ENCODE assay signal across 9 cellular contexts in genomic region chr5:177491429-177491945, GRCh38. TPM values are rescaled to one million over a fixed set of nuclear protein-coding genes. Genes with fewer than 3 reads are reported as not detected.
A peak's percentile ranks its signal among the peaks of the same experiment; 100 is the strongest.
DNase-seq lines count a peak whose midpoint lies in the region; ATAC-seq, FAIRE-seq and TF ChIP-seq lines count a peak whose summit lies in the region.
"Had no signal": no experiment of that assay in that cellular context is flagged by ENCODE, and none has a peak within 500 bp of the region (broad histone marks: within the 10 kb centered on the region; RNA-seq: fewer than 3 reads in every experiment).

No MANE protein-coding gene starts in this region.

- H3K18ac ChIP-seq in mesendoderm (ENCODE audit: low read length) = no peak overlapping the region

- TF ChIP-seq CTCF in LNCaP clone FGC (IDR thresholded peaks at IDR 0.05; ENCODE audit: control insufficient read depth, extremely low read depth, insufficient read depth) (peak; percentile 42; the same call in 1 of the 2 replicates), GM12878 (IDR thresholded peaks at IDR 0.05 in 2 of 3, conservative IDR thresholded peaks at IDR 0.05 in 1 of 3; ENCODE audit: control insufficient read depth in 2 of 3, extremely low read depth in 1 of 3, insufficient read depth in 1 of 3, low read depth in 3 of 3, low read length in 3 of 3) (peak; percentile 18 to 44 (median 40); a peak in 5 of 6 replicates)

- peaks cover 7% of the 10 kb centered on the region for H3K79me1 ChIP-seq in mesendoderm (ENCODE audit: low read length)

- ATAC-seq in GM12878 (no peak), GM18870 (IDR thresholded peaks at IDR 0.05; ENCODE audit: unreplicated experiment) (no peak), HG03095 (IDR thresholded peaks at IDR 0.05; ENCODE audit: unreplicated experiment) (no peak), HG03097 (IDR thresholded peaks at IDR 0.05; ENCODE audit: low FRiP score, unreplicated experiment) (no peak), GM19467 (IDR thresholded peaks at IDR 0.05; ENCODE audit: unreplicated experiment) (no peak)

- intact Hi-C loops in GM12878 (cut with micrococcal nuclease; ENCODE audit: unreplicated experiment) = no loop called here

- no peak overlapping the region for H2AFZ ChIP-seq in GM12878 (ENCODE audit: control insufficient read depth, low read depth, low read length)

- H3K56ac ChIP-seq in mesendoderm (ENCODE audit: low read length) = peak overlapping the region; percentile 76

- no peaks in the 10 kb centered on the region for H4K20me1 ChIP-seq in GM12878 (ENCODE audit: control insufficient read depth, insufficient read depth)

- H2BK120ac ChIP-seq in mesendoderm (ENCODE audit: low read depth, low read length) = no peak overlapping the region

- no peak overlapping the region for H3K27ac ChIP-seq in GM12878 (ENCODE audit: control insufficient read depth, insufficient read depth)
- peak overlapping the region; percentile 2 for H3K27ac ChIP-seq in mesendoderm (ENCODE audit: low read depth, low read length)

- H3K4me1 ChIP-seq in GM12878 (ENCODE audit: control insufficient read depth, insufficient read depth, low read length) = peaks cover 24% of the 10 kb centered on the region
- H3K4me1 ChIP-seq in mesendoderm (ENCODE audit: control insufficient read depth, low read depth, low read length) = peaks cover 11% of the 10 kb centered on the region

- CTCF ChIA-PET in GM12878 (lab: Yijun Ruan, JAX) = no interaction called here

- H3K4me2 ChIP-seq in GM12878 (ENCODE audit: control insufficient read depth, insufficient read depth) (no peak overlapping the region), mesendoderm (ENCODE audit: low read length) (no peak overlapping the region)

- RAD21 ChIA-PET in GM12878 (lab: Charles Lee; ENCODE audit: unreplicated experiment) = no interaction called here

- no peaks in the 10 kb centered on the region for H3K9me3 ChIP-seq in GM12878 (replicated peaks; ENCODE audit: control insufficient read depth, insufficient read depth, low read length)

- H3K27me3 ChIP-seq in GM12878 (replicated peaks in 1 of 2; ENCODE audit: control insufficient read depth in 2 of 2, insufficient read depth in 2 of 2, low read length in 1 of 2) (no peaks in the 10 kb centered on the region), mesendoderm (ENCODE audit: insufficient read depth, low read length, poor library complexity) (no peaks in the 10 kb centered on the region)

- in situ Hi-C loops in GM12878 (cut with MboI) = no loop called here

- H3K9ac ChIP-seq in GM12878 (ENCODE audit: control insufficient read depth, insufficient read depth, low read length) = no peak overlapping the region
- H3K9ac ChIP-seq in mesendoderm (ENCODE audit: low read length) = peak overlapping the region; percentile 31

- H2BK15ac ChIP-seq in mesendoderm (replicated peaks; ENCODE audit: low read depth) = no peak overlapping the region

- WGBS in GM12878 (ENCODE audit: insufficient coverage, insufficient replicate concordance, low lambda C conversion rate, missing lambda C conversion rate) = 94% methylated on average over 26 of the region's 43 CpGs
- WGBS in mesendoderm (ENCODE audit: extremely low coverage, insufficient coverage, low lambda C conversion rate) = no CpG with 5 or more reads among the region's 43 CpGs

- SMC1A ChIA-PET in GM12878 (lab: Charles Lee; ENCODE audit: uncharacterized antibody, unreplicated experiment) = no interaction called here

- H4K8ac ChIP-seq in mesendoderm (ENCODE audit: low read depth, low read length) = no peak overlapping the region

- H3K4ac ChIP-seq in mesendoderm (ENCODE audit: low read depth, low read length) = no peak overlapping the region

- H3K4me3 ChIP-seq in LNCaP clone FGC (ENCODE audit: low read depth, low read length) (no peak overlapping the region), GM12878 (no peak overlapping the region), mesendoderm (ENCODE audit: low read length) (no peak overlapping the region)

- no TSS peak for BruUV-seq in GM12878 (replicated peaks; lab: Mats Ljungman, UMichigan)

- peak; percentile 71 for DNase-seq in GM03348 (ENCODE audit: low spot score)
- no peak for DNase-seq in LNCaP clone FGC (ENCODE audit: low read depth)
- no peak for DNase-seq in GM12878 (ENCODE audit: low read depth, low spot score)
- peak; percentile 91 for DNase-seq in mesendoderm
- DNase-seq: activated B cell treated with CpG ODN at 0.5 μM for 24 hours had no signal

- no peak for TF ChIP-seq RAD21 in GM12878 (IDR thresholded peaks at IDR 0.05; ENCODE audit: insufficient read depth, low read depth, low read length)

- H3K79me2 ChIP-seq in GM12878 (ENCODE audit: control insufficient read depth, insufficient read depth, low read length) = peaks cover 4% of the 10 kb centered on the region
- peaks cover 2% of the 10 kb centered on the region for H3K79me2 ChIP-seq in mesendoderm (ENCODE audit: control insufficient read depth, insufficient read depth, low read length)

- H3K36me3 ChIP-seq in GM12878 (ENCODE audit: control insufficient read depth in 2 of 2, insufficient read depth in 2 of 2, low read length in 1 of 2) (peaks cover 0 to 6% of the 10 kb centered on the region in 2 experiments; a peak in 2 of 4 replicates), mesendoderm (ENCODE audit: control insufficient read depth, insufficient read depth, low read length) (peaks cover 18% of the 10 kb centered on the region)

- no peak overlapping the region for H2AK5ac ChIP-seq in mesendoderm (ENCODE audit: low read length)

- no peak overlapping the region for H2BK5ac ChIP-seq in mesendoderm (ENCODE audit: low read length)

- POLR2A ChIA-PET in GM12878 (lab: Charles Lee) = interaction anchor here (0.5 to 1.4 kb wide), 2 partner anchors 15 to 17 kb away, joined by 3 to 4 read pairs; no protein-coding TSS in a partner anchor

- H3K23ac ChIP-seq in mesendoderm (ENCODE audit: low read length) = no peak overlapping the region

- no peak for TF ChIP-seq EP300 in GM12878 (IDR thresholded peaks at IDR 0.05; ENCODE audit: borderline replicate concordance in 1 of 2, control insufficient read depth in 1 of 2, low read depth in 2 of 2, low read length in 2 of 2)

- no peak overlapping the region for H4K5ac ChIP-seq in mesendoderm (ENCODE audit: low read length)

- no peak for TF ChIP-seq POLR2A in GM12878 (IDR thresholded peaks at IDR 0.05; ENCODE audit: low read depth, low read length)

- no peak for FAIRE-seq in GM12878 (lab: Jason Lieb, UNC)

RNA-seq across cellular contexts. Expression of gene PDLIM7, which starts 5.9 kb away (rescaled TPM):
- total RNA-seq in GM12878 (2013; cell fraction: nucleolus; rRNA removed) = 37.7 and 45.6 TPM in 2 replicates
- total RNA-seq in GM12878 (2014; rRNA removed) (15.5 and 18.2 TPM in 2 replicates), GM12878 (2014; rRNA removed; fragmentation: Illumina TruSeq; extraction: Trizol) (6.2 and 7.6 TPM in 2 replicates), GM12878 (2021) (30.3 and 36.6 TPM in 2 replicates)
- 8.6 TPM for polyA plus RNA-seq in GM12878 (2011; ENCODE audit: low read depth)
- polyA plus RNA-seq in GM12878 (2011; rRNA removed) (10.2 and 23.1 TPM in 2 replicates), GM12878 (2014; fragmentation: Illumina TruSeq; extraction: Trizol) (1.1 and 5.1 TPM in 2 replicates), GM12878 (2014; fragmentation: Nextera tagmentation; extraction: Ambion mirVana) (1 to 10 TPM in 1 of 2 experiments, under 1 TPM in 1; 0.82 to 2.3 TPM), GM12878 (2014; rRNA removed) (33.3 and 47.9 TPM in 2 replicates), GM12878 (2016; fragmentation: Nextera tagmentation; extraction: Ambion mirVana) (10 to 100 TPM; 35.3 to 35.8 TPM)
- 30.5 and 48.8 TPM in 2 replicates for polyA plus RNA-seq in GM12878 (2011; cell fraction: cytosol; rRNA removed)
- 173 and 211 TPM in 2 replicates for polyA plus RNA-seq in GM12878 (2011; cell fraction: nucleus; rRNA removed)
- polyA plus RNA-seq in GM12878 (2012) = 21.0 and 23.7 TPM in 2 replicates
- polyA minus RNA-seq in GM12878 (2011; rRNA and poly(A)+ RNA removed) = 15.1 and 21.8 TPM in 2 replicates
- 16.8 and 19.9 TPM in 2 replicates for polyA minus RNA-seq in GM12878 (2011; cell fraction: cytosol; rRNA and poly(A)+ RNA removed)
- polyA minus RNA-seq in GM12878 (2011; cell fraction: nucleus; rRNA and poly(A)+ RNA removed) = 27.6 and 54.2 TPM in 2 replicates
- 117 TPM for polyA plus RNA-seq in mesendoderm (2013, experiment 1 of 2)
- polyA plus RNA-seq in mesendoderm (2013, experiment 2 of 2) = 119 TPM

RNA-seq across cellular contexts. Expression of gene DBN1, which starts 18.1 kb away (rescaled TPM):
- 33.1 and 35.4 TPM in 2 replicates for total RNA-seq in GM12878 (2013; cell fraction: nucleolus; rRNA removed)
- total RNA-seq in GM12878 (2014; rRNA removed) (36.0 and 42.0 TPM in 2 replicates), GM12878 (2014; rRNA removed; fragmentation: Illumina TruSeq; extraction: Trizol) (16.8 and 19.2 TPM in 2 replicates), GM12878 (2021) (75.4 and 81.0 TPM in 2 replicates)
- polyA plus RNA-seq in GM12878 (2011; ENCODE audit: low read depth) = 8.1 TPM
- polyA plus RNA-seq in GM12878 (2011; rRNA removed) (10.0 and 14.1 TPM in 2 replicates), GM12878 (2014; fragmentation: Illumina TruSeq; extraction: Trizol) (3.2 and 15.9 TPM in 2 replicates), GM12878 (2014; fragmentation: Nextera tagmentation; extraction: Ambion mirVana) (under 1 TPM; 0.18 to 0.62 TPM), GM12878 (2014; rRNA removed) (49.0 and 58.5 TPM in 2 replicates), GM12878 (2016; fragmentation: Nextera tagmentation; extraction: Ambion mirVana) (10 to 100 TPM; 36.5 to 38.0 TPM)
- polyA plus RNA-seq in GM12878 (2011; cell fraction: cytosol; rRNA removed) = 12.3 and 18.9 TPM in 2 replicates
- 53.4 and 220 TPM in 2 replicates for polyA plus RNA-seq in GM12878 (2011; cell fraction: nucleus; rRNA removed)
- polyA plus RNA-seq in GM12878 (2012) = 13.9 and 24.5 TPM in 2 replicates
- polyA minus RNA-seq in GM12878 (2011; rRNA and poly(A)+ RNA removed) = 12.5 and 16.2 TPM in 2 replicates
- polyA minus RNA-seq in GM12878 (2011; cell fraction: cytosol; rRNA and poly(A)+ RNA removed) = 13.1 and 13.9 TPM in 2 replicates
- 11.1 and 35.8 TPM in 2 replicates for polyA minus RNA-seq in GM12878 (2011; cell fraction: nucleus; rRNA and poly(A)+ RNA removed)
- 305 TPM for polyA plus RNA-seq in mesendoderm (2013, experiment 1 of 2)
- polyA plus RNA-seq in mesendoderm (2013, experiment 2 of 2) = 309 TPM

RNA-seq across cellular contexts. Expression of gene DOK3, which starts 18.1 kb away (rescaled TPM):
- total RNA-seq in GM12878 (2013; cell fraction: nucleolus; rRNA removed) = 146 and 175 TPM in 2 replicates
- 48.8 and 52.6 TPM in 2 replicates for total RNA-seq in GM12878 (2014; rRNA removed)
- 16.4 and 17.7 TPM in 2 replicates for total RNA-seq in GM12878 (2014; rRNA removed; fragmentation: Illumina TruSeq; extraction: Trizol)
- 95.3 and 107 TPM in 2 replicates for total RNA-seq in GM12878 (2021)
- polyA plus RNA-seq in GM12878 (2011; ENCODE audit: low read depth) = 36.3 TPM
- 26.3 and 51.5 TPM in 2 replicates for polyA plus RNA-seq in GM12878 (2011; rRNA removed)
- polyA plus RNA-seq in GM12878 (2011; cell fraction: cytosol; rRNA removed) = 68.7 and 85.6 TPM in 2 replicates
- 247 and 263 TPM in 2 replicates for polyA plus RNA-seq in GM12878 (2011; cell fraction: nucleus; rRNA removed)
- polyA plus RNA-seq in GM12878 (2012) = 84.1 and 86.7 TPM in 2 replicates
- polyA plus RNA-seq in GM12878 (2014; fragmentation: Illumina TruSeq; extraction: Trizol) = 42.7 and 47.0 TPM in 2 replicates
- polyA plus RNA-seq in GM12878 (2014; fragmentation: Nextera tagmentation; extraction: Ambion mirVana) = 1 to 10 TPM; 6.6 to 8.0 TPM
- polyA plus RNA-seq in GM12878 (2014; rRNA removed) = 89.0 and 112 TPM in 2 replicates
- 10 to 100 TPM; 53.7 to 68.5 TPM for polyA plus RNA-seq in GM12878 (2016; fragmentation: Nextera tagmentation; extraction: Ambion mirVana)
- 19.3 and 39.3 TPM in 2 replicates for polyA minus RNA-seq in GM12878 (2011; rRNA and poly(A)+ RNA removed)
- 25.3 and 28.3 TPM in 2 replicates for polyA minus RNA-seq in GM12878 (2011; cell fraction: cytosol; rRNA and poly(A)+ RNA removed)
- 35.3 and 49.6 TPM in 2 replicates for polyA minus RNA-seq in GM12878 (2011; cell fraction: nucleus; rRNA and poly(A)+ RNA removed)
- polyA plus RNA-seq in mesendoderm (2013, experiment 1 of 2) = 8.2 TPM
- 7.6 TPM for polyA plus RNA-seq in mesendoderm (2013, experiment 2 of 2)

RNA-seq across cellular contexts. Expression of gene DDX41, which starts 25.3 kb away (rescaled TPM):
- 139 and 149 TPM in 2 replicates for total RNA-seq in GM12878 (2013; cell fraction: nucleolus; rRNA removed)
- 184 and 215 TPM in 2 replicates for total RNA-seq in GM12878 (2014; rRNA removed)
- 56.3 and 59.3 TPM in 2 replicates for total RNA-seq in GM12878 (2014; rRNA removed; fragmentation: Illumina TruSeq; extraction: Trizol)
- total RNA-seq in GM12878 (2021) = 136 and 149 TPM in 2 replicates
- polyA plus RNA-seq in GM12878 (2011; ENCODE audit: low read depth) = 86.4 TPM
- 83.0 and 114 TPM in 2 replicates for polyA plus RNA-seq in GM12878 (2011; rRNA removed)
- 164 and 232 TPM in 2 replicates for polyA plus RNA-seq in GM12878 (2011; cell fraction: cytosol; rRNA removed)
- 533 and 587 TPM in 2 replicates for polyA plus RNA-seq in GM12878 (2011; cell fraction: nucleus; rRNA removed)
- 160 and 166 TPM in 2 replicates for polyA plus RNA-seq in GM12878 (2012)
- 36.1 and 59.5 TPM in 2 replicates for polyA plus RNA-seq in GM12878 (2014; fragmentation: Illumina TruSeq; extraction: Trizol)
- polyA plus RNA-seq in GM12878 (2014; fragmentation: Nextera tagmentation; extraction: Ambion mirVana) = 10 to 100 TPM; 32.7 to 67.6 TPM
- polyA plus RNA-seq in GM12878 (2014; rRNA removed) = 176 and 216 TPM in 2 replicates
- polyA plus RNA-seq in GM12878 (2016; fragmentation: Nextera tagmentation; extraction: Ambion mirVana) = 100 to 1,000 TPM in 1 of 2 experiments, 10 to 100 TPM in 1; 85.9 to 101 TPM
- polyA minus RNA-seq in GM12878 (2011; rRNA and poly(A)+ RNA removed) = 125 and 201 TPM in 2 replicates
- 40.6 and 85.2 TPM in 2 replicates for polyA minus RNA-seq in GM12878 (2011; cell fraction: cytosol; rRNA and poly(A)+ RNA removed)
- polyA minus RNA-seq in GM12878 (2011; cell fraction: nucleus; rRNA and poly(A)+ RNA removed) = 141 and 184 TPM in 2 replicates
- polyA plus RNA-seq in mesendoderm (2013, experiment 1 of 2) = 74.4 TPM
- polyA plus RNA-seq in mesendoderm (2013, experiment 2 of 2) = 72.2 TPM

RNA-seq across cellular contexts. Expression of gene PRR7, which starts 44.9 kb away (rescaled TPM):
- total RNA-seq in GM12878 (2013; cell fraction: nucleolus; rRNA removed) = 20.9 and 22.0 TPM in 2 replicates
- total RNA-seq in GM12878 (2014; rRNA removed) (12.0 and 15.3 TPM in 2 replicates), GM12878 (2014; rRNA removed; fragmentation: Illumina TruSeq; extraction: Trizol) (0.40 and 0.60 TPM in 2 replicates), GM12878 (2021) (15.7 and 15.9 TPM in 2 replicates)
- 0.67 TPM for polyA plus RNA-seq in GM12878 (2011; ENCODE audit: low read depth)
- polyA plus RNA-seq in GM12878 (2011; rRNA removed) (0.89 and 3.9 TPM in 2 replicates), GM12878 (2014; fragmentation: Illumina TruSeq; extraction: Trizol) (0.09 TPM in 1 of 2 replicates, not detected in the other), GM12878 (2014; fragmentation: Nextera tagmentation; extraction: Ambion mirVana) (not detected), GM12878 (2014; rRNA removed) (18.8 and 21.0 TPM in 2 replicates), GM12878 (2016; fragmentation: Nextera tagmentation; extraction: Ambion mirVana) (1 to 10 TPM; 4.6 TPM)
- 13.3 and 32.6 TPM in 2 replicates for polyA plus RNA-seq in GM12878 (2011; cell fraction: cytosol; rRNA removed)
- polyA plus RNA-seq in GM12878 (2011; cell fraction: nucleus; rRNA removed) = 26.2 and 34.2 TPM in 2 replicates
- 5.0 and 10.6 TPM in 2 replicates for polyA plus RNA-seq in GM12878 (2012)
- polyA minus RNA-seq in GM12878 (2011; rRNA and poly(A)+ RNA removed) = 0.44 and 2.4 TPM in 2 replicates
- 5.6 and 7.6 TPM in 2 replicates for polyA minus RNA-seq in GM12878 (2011; cell fraction: cytosol; rRNA and poly(A)+ RNA removed)
- polyA minus RNA-seq in GM12878 (2011; cell fraction: nucleus; rRNA and poly(A)+ RNA removed) = 6.2 and 11.8 TPM in 2 replicates
- 2.6 TPM for polyA plus RNA-seq in mesendoderm (2013, experiment 1 of 2)
- polyA plus RNA-seq in mesendoderm (2013, experiment 2 of 2) = 2.9 TPM

Comparison
In these comparisons a context has a peak if more than half of its experiments do, and no peak if none do; other contexts are left out.
1. DNase-seq: peak in GM03348 (single experiment) and mesendoderm (single experiment); none in LNCaP clone FGC (single experiment) and GM12878 (single experiment).